Comparison of ENCODE assay signal across 8 cellular contexts in genomic region chr20:1465470-1466210, GRCh38. TPM values are rescaled to one million over a fixed set of nuclear protein-coding genes. Genes with fewer than 3 reads are reported as not detected.
A peak's percentile ranks its signal among the peaks of the same experiment; 100 is the strongest.
DNase-seq lines count a peak whose midpoint lies in the region; ATAC-seq and TF ChIP-seq lines count a peak whose summit lies in the region.

No MANE protein-coding gene starts in this region.

- H3K36me3 ChIP-seq in right atrium auricular region (peaks cover 9% of the 10 kb centered on the region), mammary epithelial cell (ENCODE audit: insufficient read depth, low read length) (peaks cover 3% of the 10 kb centered on the region), mucosa of descending colon (ENCODE audit: low read depth) (no peaks in the 10 kb centered on the region)

- ATAC-seq in Right ventricle myocardium superior (ENCODE audit: poor library complexity) (no peak), mucosa of descending colon (no peak), GM19328 (IDR thresholded peaks at IDR 0.05; ENCODE audit: unreplicated experiment) (no peak)

- no peak for TF ChIP-seq CTCF in right atrium auricular region (IDR thresholded peaks at IDR 0.05)
- TF ChIP-seq CTCF in mammary epithelial cell (conservative IDR thresholded peaks at IDR 0.05 in 1 of 2, IDR thresholded peaks at IDR 0.05 in 1 of 2; ENCODE audit: extremely low read depth in 1 of 2, insufficient read depth in 1 of 2, low read depth in 1 of 2, low read length in 2 of 2), result no peak
- TF ChIP-seq CTCF in mucosa of descending colon (IDR thresholded peaks at IDR 0.05), result no peak

- CTCF ChIA-PET in mammary epithelial cell (lab: Charles Lee; ENCODE audit: low non-redundant PET), result interaction anchor here (0.5 to 0.7 kb wide), 3 partner anchors 38 to 129 kb away, joined by 4 to 6 read pairs (median 4); no protein-coding TSS in a partner anchor

- peaks cover 57% of the 10 kb centered on the region for H3K79me2 ChIP-seq in mammary epithelial cell (ENCODE audit: insufficient read depth, low read length)

- peak overlapping the region; percentile 97 for H3K9ac ChIP-seq in mammary epithelial cell (ENCODE audit: insufficient read depth, low read length)

- H3K4me2 ChIP-seq in mammary epithelial cell (ENCODE audit: insufficient read depth, low read depth, low read length), result peak overlapping the region; percentile 91

- H3K27me3 ChIP-seq in right atrium auricular region (no peaks in the 10 kb centered on the region), mammary epithelial cell (ENCODE audit: insufficient read depth, low read length) (no peaks in the 10 kb centered on the region)

- dilution Hi-C loops in mammary epithelial cell (cut with HindIII; ENCODE audit: low sequenced_read_pairs), result no loop called here

- peak overlapping the region; percentile 83 to 86 for H3K27ac ChIP-seq in right atrium auricular region
- H3K27ac ChIP-seq in mammary epithelial cell (ENCODE audit: insufficient read depth, low read depth, low read length), result peak overlapping the region; percentile 94

- DNase-seq in right atrium auricular region (ENCODE audit: low spot score) (no peak), Right ventricle myocardium superior (no peak), mammary epithelial cell (peak; percentile 65), mucosa of descending colon (no peak), midbrain (lab: John Stamatoyannopoulos, UW) (no peak), medulla oblongata (ENCODE audit: extremely low spot score) (no peak), COR-L47 (lab: John Stamatoyannopoulos, UW) (no peak)

- H2AFZ ChIP-seq in mammary epithelial cell (ENCODE audit: low read depth, low read length), result peak overlapping the region; percentile 71

- peaks cover 0 to 37% of the 10 kb centered on the region in 2 donors for H3K4me1 ChIP-seq in right atrium auricular region
- H3K4me1 ChIP-seq in mammary epithelial cell (ENCODE audit: insufficient read depth, low read length), result peaks cover 33% of the 10 kb centered on the region
- peaks cover 31% of the 10 kb centered on the region for H3K4me1 ChIP-seq in mucosa of descending colon (ENCODE audit: low read depth)

- H3K4me3 ChIP-seq in right atrium auricular region (peak overlapping the region; percentile 76 to 91), mammary epithelial cell (replicated peaks in 1 of 3; ENCODE audit: insufficient read depth in 1 of 3, low read depth in 2 of 3, low read length in 3 of 3) (peak overlapping the region; percentile 83 to 95 (median 83)), mucosa of descending colon (peak overlapping the region; percentile 92)

- in situ Hi-C loops in mammary epithelial cell (cut with MboI; ENCODE audit: low sequenced_read_pairs in 2 of 2), result no loop called here

- BruUV-seq in mammary epithelial cell (replicated peaks; lab: Mats Ljungman, UMichigan), result TSS peak; percentile 26

- intact Hi-C loops in Right ventricle myocardium superior (cut with DNase I) (no loop called here), mammary epithelial cell (cut with micrococcal nuclease) (loop anchor here (2.0 kb wide), 2 partner anchors 73 to 153 kb away; partner anchors contain the start of gene FKBP1A), mucosa of descending colon (cut with DNase I, micrococcal nuclease) (no loop called here)

- H4K20me1 ChIP-seq in mammary epithelial cell (ENCODE audit: insufficient read depth, low read length), result no peaks in the 10 kb centered on the region

- H3K9me3 ChIP-seq in right atrium auricular region (no peaks in the 10 kb centered on the region), mammary epithelial cell (replicated peaks; ENCODE audit: insufficient read depth, low read length) (no peaks in the 10 kb centered on the region), mucosa of descending colon (no peaks in the 10 kb centered on the region)

- WGBS in mammary epithelial cell (ENCODE audit: low coverage, missing lambda C conversion rate), result 14% methylated on average over 11 of the region's 12 CpGs

RNA-seq across cellular contexts. Expression of gene NSFL1C, which starts 1.0 kb away (rescaled TPM):
- total RNA-seq in right atrium auricular region, result 10 to 100 TPM; 28.5 to 34.3 TPM
- 55.8 TPM for total RNA-seq in Right ventricle myocardium superior
- 100 to 1,000 TPM in 1 of 2 donors, 10 to 100 TPM in 1; 46.3 to 105 TPM for total RNA-seq in mammary epithelial cell
- polyA plus RNA-seq in mammary epithelial cell, result 29.6 TPM
- polyA minus RNA-seq in mammary epithelial cell, result 73.3 TPM
- 10 to 100 TPM; 70.3 to 84.1 (median 80.0) TPM for total RNA-seq in mucosa of descending colon

RNA-seq across cellular contexts. Expression of gene SIRPB2, which starts 25.6 kb away (rescaled TPM):
- 1 to 10 TPM; 2.6 to 4.4 TPM for total RNA-seq in right atrium auricular region
- total RNA-seq in Right ventricle myocardium superior, result 3.1 TPM
- total RNA-seq in mammary epithelial cell, result 1 to 10 TPM in 1 of 2 donors, under 1 TPM in 1; 0.33 to 5.5 TPM
- polyA plus RNA-seq in mammary epithelial cell, result 2.4 TPM
- 18.5 TPM for polyA minus RNA-seq in mammary epithelial cell
- total RNA-seq in mucosa of descending colon, result 1 to 10 TPM in 2 of 3 donors, under 1 TPM in 1; 0.87 to 5.4 (median 3.4) TPM
